ENCODE assay signal across 1 cellular context in genomic region chr3:107969994-107970896, GRCh38.
A peak's percentile ranks its signal among the peaks of the same experiment; 100 is the strongest.
TF ChIP-seq lines count a peak whose summit lies in the region.

No MANE protein-coding gene starts in this region.

TF ChIP-seq in K562, 482 proteins besides CTCF, POLR2A, EP300 and RAD21:
- TF ChIP-seq NFIX (CRISPR knock-in tag; IDR thresholded peaks at IDR 0.05; ENCODE audit: low read depth) (peak; percentile 91), HOXB6 (CRISPR knock-in tag; IDR thresholded peaks at IDR 0.05; ENCODE audit: borderline replicate concordance) (no peak), NFIC (IDR thresholded peaks at IDR 0.05) (peak; percentile 97), FUS (optimal IDR thresholded peaks at IDR 0.05; ENCODE audit: low read depth, low read length) (no peak), LARP7 (IDR thresholded peaks at IDR 0.05) (no peak)
